Comparison of ENCODE assay signal across 9 cellular contexts in the genomic region with DNA sequence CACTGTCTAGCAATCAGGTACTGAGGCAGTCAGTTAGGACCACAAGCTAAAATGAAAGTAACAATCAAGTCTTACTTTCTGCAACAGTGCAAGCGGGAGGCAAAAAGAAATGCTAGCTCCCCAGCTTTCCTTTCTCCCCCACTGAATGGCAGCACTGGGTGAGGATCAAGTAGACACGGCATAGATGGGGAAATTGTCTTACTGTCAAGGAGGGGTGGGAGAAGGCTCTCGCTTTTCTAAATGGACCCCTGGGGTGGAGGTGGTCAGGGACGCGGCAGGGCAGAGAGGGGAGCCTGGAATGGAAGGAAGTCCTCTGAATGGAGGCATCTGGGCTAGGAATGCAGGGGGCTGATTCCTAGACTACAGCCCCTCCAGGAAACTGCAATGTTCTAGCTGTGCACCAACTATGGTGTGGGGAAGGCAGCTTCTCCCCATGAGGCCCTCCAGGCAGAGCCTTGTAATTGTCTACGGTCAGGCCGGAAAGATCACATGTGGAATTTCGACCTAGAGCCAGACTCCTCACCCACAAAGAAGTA. TPM values are rescaled to one million over a fixed set of nuclear protein-coding genes. Genes with fewer than 3 reads are reported as not detected.
A peak's percentile ranks its signal among the peaks of the same experiment; 100 is the strongest.
DNase-seq lines count a peak whose midpoint lies in the region; ATAC-seq and TF ChIP-seq lines count a peak whose summit lies in the region.
"Had no signal": no experiment of that assay in that cellular context is flagged by ENCODE, and none has a peak within 500 bp of the region (broad histone marks: within the 10 kb centered on the region; RNA-seq: fewer than 3 reads in every experiment).

No MANE protein-coding gene starts in this region.

- peak overlapping the region in 3 of 4 donors; percentile 10 to 65 (median 55) for H3K27ac ChIP-seq in sigmoid colon
- H3K27ac ChIP-seq in adrenal gland = no peak overlapping the region

- no peaks in the 10 kb centered on the region for H3K27me3 ChIP-seq in sigmoid colon
- no peaks in the 10 kb centered on the region for H3K27me3 ChIP-seq in adrenal gland

- H3K4me1 ChIP-seq in sigmoid colon = peaks cover 0 to 45% (median 21%) of the 10 kb centered on the region in 4 donors
- no peaks in the 10 kb centered on the region for H3K4me1 ChIP-seq in adrenal gland (replicated peaks in 1 of 2)

- TF ChIP-seq POLR2A in sigmoid colon (IDR thresholded peaks at IDR 0.05) (no peak), adrenal gland (IDR thresholded peaks at IDR 0.05) (no peak), lower leg skin (IDR thresholded peaks at IDR 0.05) (no peak)

- H3K9me3 ChIP-seq in T-helper 17 cell (ENCODE audit: control insufficient read depth, low read length, poor library complexity, severe bottlenecking) (no peaks in the 10 kb centered on the region), sigmoid colon (no peaks in the 10 kb centered on the region), adrenal gland (replicated peaks in 1 of 3) (no peaks in the 10 kb centered on the region)

- WGBS in sigmoid colon, 2 donors = 78 to 94% methylated on average over 8 of the region's 8 CpGs
- 72 to 77% (median 75%) methylated on average over 8 of the region's 8 CpGs for WGBS in adrenal gland, 4 donors
- 60 to 70% methylated on average over 8 of the region's 8 CpGs for WGBS in lower leg skin, 2 donors

- no peaks in the 10 kb centered on the region for H3K27me3 Mint-ChIP-seq in T-helper 17 cell

- no peak for TF ChIP-seq CTCF in sigmoid colon (IDR thresholded peaks at IDR 0.05)
- TF ChIP-seq CTCF in adrenal gland (IDR thresholded peaks at IDR 0.05) = no peak
- TF ChIP-seq CTCF in lower leg skin (IDR thresholded peaks at IDR 0.05) = no peak

- intact Hi-C loops in sigmoid colon (cut with DNase I) (no loop called here), adrenal gland (cut with DNase I) (no loop called here), lower leg skin (cut with DNase I; ENCODE audit: low total_unique reads) (no loop called here)

- H3K4me3 Mint-ChIP-seq in T-helper 17 cell = peak overlapping the region; percentile 81

- peak; percentile 17 for DNase-seq in H4 (ENCODE audit: low spot score)
- no peak for DNase-seq in T-helper 17 cell
- peak; percentile 20 for DNase-seq in fibroblast of gingiva (ENCODE audit: low read depth)
- DNase-seq in sigmoid colon = no peak
- no peak for DNase-seq in adrenal gland
- no peak for DNase-seq in lower leg skin (ENCODE audit: low spot score in 2 of 2)
- DNase-seq in ACHN = no peak
- DNase-seq: effector CD8-positive, alpha-beta T cell; NCI-H2081 treated with DMSO at 0.1 percent for 48 hours had no signal

- H3K36me3 Mint-ChIP-seq in T-helper 17 cell (ENCODE audit: low read depth) = peaks cover 3% of the 10 kb centered on the region

- H3K4me3 ChIP-seq in sigmoid colon (peak overlapping the region in 2 of 4 donors; percentile 24 to 36), adrenal gland (peak overlapping the region in 1 of 4 donors; percentile 41), lower leg skin (ENCODE audit: low read depth, poor library complexity, severe bottlenecking) (no peak overlapping the region)

- TF ChIP-seq EP300 in sigmoid colon (IDR thresholded peaks at IDR 0.05) = no peak

- H3K36me3 ChIP-seq in sigmoid colon (no peaks in the 10 kb centered on the region), adrenal gland (replicated peaks in 1 of 2) (no peaks in the 10 kb centered on the region)

- H3K27ac Mint-ChIP-seq in T-helper 17 cell = no peak overlapping the region

- ATAC-seq in T-helper 17 cell = peak; percentile 36

- in situ Hi-C loops in ACHN (cut with HindIII; ENCODE audit: low pct_ligation_motif_present, low pct_unique_long_range_greater_than_20kb, low sequenced_read_pairs) = no loop called here

- H3K4me1 Mint-ChIP-seq in T-helper 17 cell = peaks cover 40% of the 10 kb centered on the region

RNA-seq across cellular contexts. Expression of a gene that starts 24.3 kb away (rescaled TPM):
- total RNA-seq in H4 (2014; rRNA removed; shearing (Covaris generic)) = 18.0 and 22.0 TPM in 2 replicates
- total RNA-seq in T-helper 17 cell = 10 to 100 TPM; 18.5 to 23.3 TPM
- total RNA-seq in sigmoid colon = 10 to 100 TPM; 30.1 to 42.7 (median 40.2) TPM
- polyA plus RNA-seq in sigmoid colon = 1 to 10 TPM; 3.0 to 9.1 (median 4.9) TPM
- total RNA-seq in adrenal gland = 10 to 100 TPM; 13.8 to 37.5 (median 20.6) TPM
- polyA plus RNA-seq in adrenal gland = 10 to 100 TPM in 1 of 3 donors, 1 to 10 TPM in 2; 3.3 to 24.7 (median 6.6) TPM
- total RNA-seq in lower leg skin = 10 to 100 TPM; 22.5 to 34.9 (median 25.9) TPM

RNA-seq across cellular contexts. Expression of a gene that starts 24.5 kb away (rescaled TPM):
- total RNA-seq in H4 (2014; rRNA removed; shearing (Covaris generic)) = 11.0 and 11.4 TPM in 2 replicates
- total RNA-seq in T-helper 17 cell = 10 to 100 TPM; 17.3 to 17.5 TPM
- total RNA-seq in sigmoid colon = 10 to 100 TPM; 19.1 to 27.5 (median 21.9) TPM
- polyA plus RNA-seq in sigmoid colon = 1 to 10 TPM; 1.8 to 5.9 (median 4.4) TPM
- total RNA-seq in adrenal gland = 10 to 100 TPM in 7 of 8 donors, 1 to 10 TPM in 1; 9.6 to 19.9 (median 17.3) TPM
- polyA plus RNA-seq in adrenal gland = 10 to 100 TPM in 1 of 3 donors, 1 to 10 TPM in 2; 2.6 to 13.6 (median 4.0) TPM
- total RNA-seq in lower leg skin = 10 to 100 TPM; 10.5 to 17.1 (median 14.0) TPM

Comparison
In these comparisons a context has a peak if more than half of its experiments do, and no peak if none do; other contexts are left out.
1. DNase-seq: peak in H4 (single experiment) and fibroblast of gingiva (single experiment); none in T-helper 17 cell (0 of 3), sigmoid colon (single experiment), adrenal gland (0 of 7), lower leg skin (0 of 2) and ACHN (single experiment).
2. H3K27ac ChIP-seq: peak in sigmoid colon (3 of 4); none in adrenal gland (0 of 5).